Comparison of ENCODE assay signal across 1 cellular context in genomic region chr4:108849611-108850406, GRCh38.
TF ChIP-seq lines count a peak whose summit lies in the region.

No MANE protein-coding gene starts in this region.

TF ChIP-seq in HepG2, 621 proteins besides CTCF, POLR2A, EP300 and RAD21 (continued from another document):
- no peak for TF ChIP-seq BCLAF1 (IDR thresholded peaks at IDR 0.05)
- no peak for TF ChIP-seq TBP (CRISPR knock-in tag; IDR thresholded peaks at IDR 0.05)
- no peak for TF ChIP-seq SCMH1 (CRISPR knock-in tag; IDR thresholded peaks at IDR 0.05; ENCODE audit: borderline replicate concordance)
- no peak for TF ChIP-seq TCF12 (IDR thresholded peaks at IDR 0.05)
- TF ChIP-seq TCF12 (CRISPR knock-in tag; IDR thresholded peaks at IDR 0.05) = no peak
- TF ChIP-seq CC2D1A (CRISPR knock-in tag; IDR thresholded peaks at IDR 0.05) = no peak
- TF ChIP-seq ZNF766 (CRISPR knock-in tag; IDR thresholded peaks at IDR 0.05; ENCODE audit: borderline replicate concordance) = no peak
- TF ChIP-seq U2AF2 (IDR thresholded peaks at IDR 0.05; ENCODE audit: low read depth, low read length) = no peak
- TF ChIP-seq ZNF24 (IDR thresholded peaks at IDR 0.05) = no peak
- no peak for TF ChIP-seq SKI (IDR thresholded peaks at IDR 0.05; ENCODE audit: partially characterized antibody)
